ENCODE assay signal across 8 cellular contexts in the genomic region with DNA sequence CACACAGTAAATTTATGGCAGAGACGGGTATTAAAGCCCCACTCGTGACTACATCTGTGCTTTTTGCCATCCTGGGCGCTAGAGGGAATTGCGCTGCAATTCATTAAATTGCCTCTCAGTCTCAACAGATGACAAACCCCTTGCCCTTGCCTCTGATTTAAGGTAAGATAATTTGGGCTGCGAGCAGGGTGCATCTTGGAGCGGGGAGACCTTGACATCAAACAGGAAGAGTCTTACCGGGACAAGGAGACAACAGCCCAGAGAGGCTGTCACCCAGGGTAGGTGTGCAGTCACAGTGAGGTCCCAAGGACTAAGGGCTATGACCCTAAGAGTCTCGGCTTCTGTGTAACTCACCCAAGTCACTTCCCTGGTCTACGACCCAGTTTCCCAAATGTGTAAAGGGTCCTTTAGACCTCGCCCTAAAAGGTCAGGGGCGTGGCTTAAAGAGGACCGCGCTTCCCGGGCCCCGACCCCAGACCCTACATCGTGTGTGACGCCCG. TPM values are rescaled to one million over a fixed set of nuclear protein-coding genes. Genes with fewer than 3 reads are reported as not detected.
DNase-seq lines count a peak whose midpoint lies in the region; ATAC-seq and TF ChIP-seq lines count a peak whose summit lies in the region.

No MANE protein-coding gene starts in this region.

- H3K4me3 Mint-ChIP-seq in activated CD8-positive, alpha-beta T cell treated with anti-CD3 and anti-CD28 coated beads, Interleukin-2, amount 10 ng/mL, durations not matched to agents 7 days and 5 days = peak overlapping the region; percentile 88

- H3K9me3 ChIP-seq in left ventricle myocardium inferior (replicated peaks) (no peaks in the 10 kb centered on the region), skeletal muscle tissue (ENCODE audit: control insufficient read depth in 3 of 3, low read length in 3 of 3) (no peaks in the 10 kb centered on the region)

- H3K27me3 Mint-ChIP-seq in activated CD8-positive, alpha-beta T cell treated with anti-CD3 and anti-CD28 coated beads, Interleukin-2, amount 10 ng/mL, durations not matched to agents 7 days and 5 days (ENCODE audit: low read depth) = no peaks in the 10 kb centered on the region

- peaks cover 23% of the 10 kb centered on the region for H3K4me1 Mint-ChIP-seq in activated CD8-positive, alpha-beta T cell treated with anti-CD3 and anti-CD28 coated beads, Interleukin-2, amount 10 ng/mL, durations not matched to agents 7 days and 5 days (ENCODE audit: low read depth)

- intact Hi-C loops in left ventricle myocardium inferior (cut with micrococcal nuclease) = no loop called here

- H3K4me3 ChIP-seq in ACC112 (ENCODE audit: low read depth, low read length) (peak overlapping the region; percentile 87), HL-60 (replicated peaks; ENCODE audit: insufficient read depth, low read length) (peak overlapping the region; percentile 84), left ventricle myocardium inferior (peak overlapping the region; percentile 90), skeletal muscle tissue (ENCODE audit: low read length in 3 of 3) (peak overlapping the region; percentile 78 to 93 (median 93))

- H3K9me3 Mint-ChIP-seq in activated CD8-positive, alpha-beta T cell treated with anti-CD3 and anti-CD28 coated beads, Interleukin-2, amount 10 ng/mL, durations not matched to agents 7 days and 5 days (ENCODE audit: insufficient read depth) = no peaks in the 10 kb centered on the region

- peaks cover 18% of the 10 kb centered on the region for H3K36me3 Mint-ChIP-seq in activated CD8-positive, alpha-beta T cell treated with anti-CD3 and anti-CD28 coated beads, Interleukin-2, amount 10 ng/mL, durations not matched to agents 7 days and 5 days (ENCODE audit: low read depth)

- POLR2A ChIA-PET in activated CD8-positive, alpha-beta T cell treated with anti-CD3 and anti-CD28 coated beads, Interleukin-2, amount 10 ng/mL, durations not matched to agents 7 days and 5 days (lab: Charles Lee) = interaction anchor here (0.7 to 2.4 kb wide), 6 partner anchors 11 to 350 kb away, joined by 3 to 23 read pairs (median 4); a partner anchor contains a TSS

- ATAC-seq in GM18508 (IDR thresholded peaks at IDR 0.05; ENCODE audit: insufficient read depth, unreplicated experiment) = peak; percentile 4
- ATAC-seq in activated CD8-positive, alpha-beta T cell treated with anti-CD3 and anti-CD28 coated beads, Interleukin-2, amount 10 ng/mL, durations not matched to agents 7 days and 5 days = peak; percentile 41
- ATAC-seq in GM18498 (IDR thresholded peaks at IDR 0.05; ENCODE audit: unreplicated experiment) = no peak

- CTCF ChIA-PET in activated CD8-positive, alpha-beta T cell treated with anti-CD3 and anti-CD28 coated beads, Interleukin-2, amount 10 ng/mL, durations not matched to agents 7 days and 5 days (lab: Charles Lee) = interaction anchor here (0.9 to 1.3 kb wide), 5 partner anchors 12 to 52 kb away, joined by 3 to 5 read pairs (median 3); no protein-coding TSS in a partner anchor

- peak overlapping the region; percentile 81 to 97 (median 95) for H3K9ac ChIP-seq in skeletal muscle tissue (ENCODE audit: low read depth in 1 of 3, low read length in 3 of 3)

- H3K4me1 ChIP-seq in ACC112 (ENCODE audit: control insufficient read depth, insufficient read depth, low read length, unreplicated experiment) (peaks cover 16% of the 10 kb centered on the region), left ventricle myocardium inferior (peaks cover 41% of the 10 kb centered on the region), skeletal muscle tissue (ENCODE audit: control insufficient read depth in 3 of 3, insufficient read depth in 3 of 3, low read length in 3 of 3) (peaks cover 17 to 38% (median 26%) of the 10 kb centered on the region in 3 donors)

- peak overlapping the region; percentile 99 for H3K27ac ChIP-seq in ACC112 (ENCODE audit: low read depth, low read length)
- peak overlapping the region; percentile 78 for H3K27ac ChIP-seq in HL-60 (replicated peaks)
- peak overlapping the region; percentile 94 for H3K27ac ChIP-seq in left ventricle myocardium inferior (replicated peaks)
- H3K27ac ChIP-seq in skeletal muscle tissue (ENCODE audit: low read depth, low read length) = peak overlapping the region; percentile 98

- H3K27me3 ChIP-seq in ACC112 (ENCODE audit: insufficient read depth, low read length) (no peaks in the 10 kb centered on the region), HL-60 (ENCODE audit: insufficient read depth, poor library complexity, severe bottlenecking) (no peaks in the 10 kb centered on the region), left ventricle myocardium inferior (ENCODE audit: low read depth) (no peaks in the 10 kb centered on the region), skeletal muscle tissue (ENCODE audit: control insufficient read depth in 3 of 3, insufficient read depth in 3 of 3, low read length in 3 of 3) (no peaks in the 10 kb centered on the region)

- TF ChIP-seq CTCF in HL-60 (IDR thresholded peaks at IDR 0.05; ENCODE audit: insufficient read depth, low read length) = no peak
- TF ChIP-seq CTCF in left ventricle myocardium inferior (IDR thresholded peaks at IDR 0.05; ENCODE audit: borderline replicate concordance) = peak; percentile 9

- peaks cover 13% of the 10 kb centered on the region for H3K79me2 ChIP-seq in ACC112 (ENCODE audit: control insufficient read depth, insufficient read depth, low read length, unreplicated experiment)

- peak overlapping the region; percentile 93 for H3K27ac Mint-ChIP-seq in activated CD8-positive, alpha-beta T cell treated with anti-CD3 and anti-CD28 coated beads, Interleukin-2, amount 10 ng/mL, durations not matched to agents 7 days and 5 days

- H3K36me3 ChIP-seq in ACC112 (ENCODE audit: insufficient read depth, low read length) = no peaks in the 10 kb centered on the region
- peaks cover 8% of the 10 kb centered on the region for H3K36me3 ChIP-seq in left ventricle myocardium inferior
- peaks cover 1 to 17% (median 1%) of the 10 kb centered on the region in 3 donors for H3K36me3 ChIP-seq in skeletal muscle tissue (ENCODE audit: control insufficient read depth in 3 of 3, insufficient read depth in 3 of 3, low read length in 3 of 3)

- no peak overlapping the region for H2AFZ ChIP-seq in ACC112 (ENCODE audit: low read length, unreplicated experiment)

- DNase-seq in HL-60 (ENCODE audit: low read depth in 1 of 2, low spot score in 1 of 2) (peak in 1 of 2 experiments; percentile 13), left ventricle myocardium inferior (no peak), SKM-1 treated with dmso at 0.1 percent for 144 hours (lab: John Stamatoyannopoulos, UW; ENCODE audit: unreplicated experiment) (no peak)
- no peak for DNase-seq in activated CD8-positive, alpha-beta T cell treated with anti-CD3 and anti-CD28 coated beads, Interleukin-2, amount 10 ng/mL, durations not matched to agents 7 days and 5 days

RNA-seq across cellular contexts. Expression of a gene that starts 0.4 kb away (rescaled TPM):
- total RNA-seq in activated CD8-positive, alpha-beta T cell treated with anti-CD3 and anti-CD28 coated beads, Interleukin-2, amount 10 ng/mL, durations not matched to agents 7 days and 5 days = 10 to 100 TPM; 17.8 to 22.3 TPM
- 68.0 TPM for total RNA-seq in left ventricle myocardium inferior
- 14.1 TPM for total RNA-seq in skeletal muscle tissue

RNA-seq across cellular contexts. Expression of a gene that starts 42.0 kb away (rescaled TPM):
- total RNA-seq in activated CD8-positive, alpha-beta T cell treated with anti-CD3 and anti-CD28 coated beads, Interleukin-2, amount 10 ng/mL, durations not matched to agents 7 days and 5 days = 10 to 100 TPM; 34.0 to 36.0 TPM
- 8.6 TPM for total RNA-seq in left ventricle myocardium inferior
- total RNA-seq in skeletal muscle tissue = 9.9 TPM
